Comparison of ENCODE assay signal across 9 cellular contexts in the genomic region with DNA sequence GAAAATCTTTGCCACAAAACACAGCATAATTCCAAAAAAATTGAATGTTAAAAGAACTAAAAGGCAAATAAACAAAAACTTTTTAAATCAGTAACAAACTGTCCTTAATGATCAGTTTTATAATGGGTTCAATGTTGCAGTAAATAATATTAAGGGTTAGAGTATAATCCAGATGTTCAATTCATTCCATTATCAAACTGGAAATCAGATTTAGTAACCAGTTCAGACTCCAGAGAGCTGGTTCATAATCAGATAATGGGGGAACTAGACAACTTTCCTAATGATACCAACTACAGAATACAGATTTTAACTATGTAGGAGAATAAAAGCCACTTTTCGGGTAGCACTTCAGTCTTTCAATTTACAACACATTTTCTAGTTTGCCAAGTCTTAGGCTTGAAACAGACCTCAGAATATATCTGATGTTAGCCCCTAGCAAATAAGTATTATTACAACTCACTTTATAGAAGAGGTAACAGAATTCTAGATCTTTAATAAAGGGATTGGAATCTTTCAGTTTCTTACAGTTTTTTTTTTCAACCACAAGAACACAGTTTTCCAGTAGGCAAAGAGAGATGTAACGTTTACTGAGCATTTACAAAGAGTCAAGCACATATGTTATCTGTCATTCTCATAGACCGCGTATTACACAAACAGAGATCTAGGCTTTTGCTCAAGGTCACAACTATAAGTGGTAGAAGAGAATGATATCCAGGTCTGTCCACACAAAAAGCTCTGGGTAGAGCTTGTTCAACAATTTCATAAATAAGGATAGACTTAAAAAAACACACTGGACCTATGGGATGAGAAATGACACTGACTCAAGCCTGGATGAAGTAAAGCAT. TPM values are rescaled to one million over a fixed set of nuclear protein-coding genes. Genes with fewer than 3 reads are reported as not detected.
DNase-seq lines count a peak whose midpoint lies in the region; ATAC-seq and TF ChIP-seq lines count a peak whose summit lies in the region.
"Had no signal": no experiment of that assay in that cellular context is flagged by ENCODE, and none has a peak within 500 bp of the region (broad histone marks: within the 10 kb centered on the region; RNA-seq: fewer than 3 reads in every experiment).

No MANE protein-coding gene starts in this region.

- no peaks in the 10 kb centered on the region for H3K9me3 Mint-ChIP-seq in activated CD4-positive, alpha-beta T cell treated with anti-CD3 and anti-CD28 coated beads for 36 hours (ENCODE audit: low read depth)
- no peaks in the 10 kb centered on the region for H3K9me3 Mint-ChIP-seq in endodermal cell

- intact Hi-C loops in activated CD4-positive, alpha-beta T cell treated with anti-CD3 and anti-CD28 coated beads for 36 hours (cut with DNase I, micrococcal nuclease) = loop anchor here (5.0 to 10.0 kb wide), 7 partner anchors 132 to 1100 kb away; partner anchors contain the start of genes POGK (in 1 of the 2), RCSD1 (in 1 of the 2) and TIPRL (in 1 of the 2)

- H3K9ac ChIP-seq in endodermal cell (ENCODE audit: extremely low read depth, low read length, poor library complexity, severe bottlenecking) = peak overlapping the region; percentile 93
- no peak overlapping the region for H3K9ac ChIP-seq in neuronal stem cell (ENCODE audit: low read depth, low read length, poor library complexity)

- no peak overlapping the region for H3K18ac ChIP-seq in neuronal stem cell (ENCODE audit: low read length)

- no peak for TF ChIP-seq POLR2A in Peyer's patch (IDR thresholded peaks at IDR 0.05)

- H4K8ac ChIP-seq in neuronal stem cell (ENCODE audit: low read depth, low read length) = no peak overlapping the region

- H3K4me1 ChIP-seq in Peyer's patch (peaks cover 0 to 26% (median 0%) of the 10 kb centered on the region in 4 donors), endodermal cell (ENCODE audit: control insufficient read depth, insufficient read depth, low read length) (no peaks in the 10 kb centered on the region), neuronal stem cell (ENCODE audit: control insufficient read depth in 2 of 2, insufficient read depth in 1 of 2, low read depth in 1 of 2, low read length in 2 of 2) (peaks cover 0 to 8% of the 10 kb centered on the region in 2 donors)

- H2BK15ac ChIP-seq in neuronal stem cell (ENCODE audit: low read length) = no peak overlapping the region

- H3K36me3 ChIP-seq in Peyer's patch (no peaks in the 10 kb centered on the region), endodermal cell (ENCODE audit: control insufficient read depth, insufficient read depth, low read length) (no peaks in the 10 kb centered on the region), neuronal stem cell (replicated peaks in 1 of 2; ENCODE audit: control insufficient read depth in 2 of 2, insufficient read depth in 2 of 2, low read length in 2 of 2) (no peaks in the 10 kb centered on the region)

- peak overlapping the region; percentile 89 to 98 (median 96) for H3K27ac ChIP-seq in Peyer's patch
- no peak overlapping the region for H3K27ac ChIP-seq in endodermal cell (ENCODE audit: low read depth, low read length)
- no peak overlapping the region for H3K27ac ChIP-seq in neuronal stem cell (replicated peaks; ENCODE audit: low read length)

- no peak for TF ChIP-seq CTCF in Peyer's patch (IDR thresholded peaks at IDR 0.05)
- TF ChIP-seq CTCF in endodermal cell (conservative IDR thresholded peaks at IDR 0.05) = no peak

- no peak for ATAC-seq in activated CD4-positive, alpha-beta T cell treated with anti-CD3 and anti-CD28 coated beads for 36 hours
- ATAC-seq in HG03095 (IDR thresholded peaks at IDR 0.05; ENCODE audit: unreplicated experiment) = no peak
- no peak for ATAC-seq in HG03196 (IDR thresholded peaks at IDR 0.05; ENCODE audit: unreplicated experiment)
- no peak for ATAC-seq in HG03354 (IDR thresholded peaks at IDR 0.05; ENCODE audit: poor library complexity, severe bottlenecking, unreplicated experiment)

- no peaks in the 10 kb centered on the region for H3K27me3 ChIP-seq in Peyer's patch
- no peaks in the 10 kb centered on the region for H3K27me3 ChIP-seq in endodermal cell (ENCODE audit: control insufficient read depth, insufficient read depth, low read length, poor library complexity, severe bottlenecking)
- H3K27me3 ChIP-seq in neuronal stem cell (ENCODE audit: control insufficient read depth in 3 of 3, insufficient read depth in 3 of 3, low read depth in 1 of 3, low read length in 3 of 3) = no peaks in the 10 kb centered on the region

- peaks cover 36% of the 10 kb centered on the region for H3K4me1 Mint-ChIP-seq in activated CD4-positive, alpha-beta T cell treated with anti-CD3 and anti-CD28 coated beads for 36 hours
- peaks cover 28% of the 10 kb centered on the region for H3K4me1 Mint-ChIP-seq in endodermal cell

- H3K27me3 Mint-ChIP-seq in activated CD4-positive, alpha-beta T cell treated with anti-CD3 and anti-CD28 coated beads for 36 hours = no peaks in the 10 kb centered on the region
- no peaks in the 10 kb centered on the region for H3K27me3 Mint-ChIP-seq in endodermal cell (ENCODE audit: insufficient read depth)

- 75 to 79% methylated on average over 3 to 4 of the region's 4 CpGs for WGBS in endodermal cell (ENCODE audit: insufficient coverage in 1 of 2, insufficient read length in 1 of 2), 2 experiments
- no CpG with 5 or more reads among the region's 4 CpGs for WGBS in neuronal stem cell (ENCODE audit: extremely low coverage in 2 of 2, insufficient read length in 2 of 2, insufficient replicate concordance in 1 of 2), 2 donors

- H3K4me3 Mint-ChIP-seq in activated CD4-positive, alpha-beta T cell treated with anti-CD3 and anti-CD28 coated beads for 36 hours = peak overlapping the region; percentile 89
- peak overlapping the region; percentile 96 for H3K4me3 Mint-ChIP-seq in endodermal cell

- no peak overlapping the region for H2BK120ac ChIP-seq in neuronal stem cell (ENCODE audit: low read depth, low read length)

- H4K91ac ChIP-seq in neuronal stem cell (ENCODE audit: low read depth, low read length, poor library complexity) = no peak overlapping the region

- H2BK12ac ChIP-seq in neuronal stem cell (ENCODE audit: low read length) = no peak overlapping the region

- CTCF ChIA-PET in activated CD4-positive, alpha-beta T cell treated with anti-CD3 and anti-CD28 coated beads for 36 hours (lab: Charles Lee) = interaction anchor here (1.8 to 3.0 kb wide), 2 partner anchors 148 to 219 kb away, joined by 5 to 9 read pairs; no protein-coding TSS in a partner anchor

- peak overlapping the region; percentile 64 to 86 (median 84) for H3K4me3 ChIP-seq in Peyer's patch
- H3K4me3 ChIP-seq in endodermal cell (ENCODE audit: low read length) = peak overlapping the region; percentile 94
- peak overlapping the region; percentile 79 to 89 for H3K4me3 ChIP-seq in neuronal stem cell (ENCODE audit: low read length in 2 of 2)

- H3K79me1 ChIP-seq in neuronal stem cell (ENCODE audit: low read depth, low read length) = no peaks in the 10 kb centered on the region

- POLR2A ChIA-PET in activated CD4-positive, alpha-beta T cell treated with anti-CD3 and anti-CD28 coated beads for 36 hours (lab: Charles Lee) = interaction anchor here (0.6 kb wide), 1 partner anchor 386 kb away, joined by 14 read pairs; no protein-coding TSS in a partner anchor

- no peaks in the 10 kb centered on the region for H3K9me3 ChIP-seq in Peyer's patch
- no peaks in the 10 kb centered on the region for H3K9me3 ChIP-seq in endodermal cell (ENCODE audit: control insufficient read depth, low read length)
- H3K9me3 ChIP-seq in neuronal stem cell (replicated peaks in 1 of 2; ENCODE audit: control insufficient read depth in 2 of 2, insufficient read depth in 1 of 2, low read depth in 1 of 2, low read length in 2 of 2) = no peaks in the 10 kb centered on the region

- peak overlapping the region; percentile 94 for H2AFZ ChIP-seq in neuronal stem cell (ENCODE audit: low read length)

- H3K4ac ChIP-seq in neuronal stem cell (ENCODE audit: low read length) = no peak overlapping the region

- peak overlapping the region; percentile 97 for H3K27ac Mint-ChIP-seq in activated CD4-positive, alpha-beta T cell treated with anti-CD3 and anti-CD28 coated beads for 36 hours
- H3K27ac Mint-ChIP-seq in endodermal cell = peak overlapping the region; percentile 92

- no peak overlapping the region for H2BK5ac ChIP-seq in neuronal stem cell (ENCODE audit: low read length)

- no peak overlapping the region for H3K23ac ChIP-seq in neuronal stem cell (ENCODE audit: low read depth, low read length, poor library complexity)

- no peaks in the 10 kb centered on the region for H3K36me3 Mint-ChIP-seq in activated CD4-positive, alpha-beta T cell treated with anti-CD3 and anti-CD28 coated beads for 36 hours (ENCODE audit: low read depth)
- H3K36me3 Mint-ChIP-seq in endodermal cell (ENCODE audit: low read depth) = no peaks in the 10 kb centered on the region

- peak overlapping the region; percentile 72 for H3K4me2 ChIP-seq in neuronal stem cell (ENCODE audit: insufficient read depth, low read length, poor library complexity, severe bottlenecking)

- DNase-seq in activated CD4-positive, alpha-beta T cell treated with anti-CD3 and anti-CD28 coated beads for 36 hours = no peak
- no peak for DNase-seq in activated CD4-positive, alpha-beta T cell treated with anti-CD3 and anti-CD28 coated beads, Interleukin-2, amount 50 U/mL, for 48 hours
- DNase-seq in Peyer's patch = no peak
- DNase-seq in endodermal cell = no peak
- peak; percentile 4 for DNase-seq in neuronal stem cell (ENCODE audit: low spot score)

- no peak overlapping the region for H3K14ac ChIP-seq in neuronal stem cell (ENCODE audit: low read length)

- H2AK5ac ChIP-seq in neuronal stem cell (ENCODE audit: low read depth, low read length) = no peak overlapping the region

RNA-seq across cellular contexts. Expression of gene DCAF6, which starts 1.9 kb away (rescaled TPM):
- 10 to 100 TPM; 25.6 to 28.8 TPM for total RNA-seq in activated CD4-positive, alpha-beta T cell treated with anti-CD3 and anti-CD28 coated beads for 36 hours
- total RNA-seq in Peyer's patch (100 to 1,000 TPM; 106 to 139 (median 114) TPM), endodermal cell (10 to 100 TPM; 21.4 to 32.3 TPM)
- polyA plus RNA-seq in endodermal cell (2013, experiment 1 of 2) = 14.5 TPM
- polyA plus RNA-seq in endodermal cell (2013, experiment 2 of 2) = 15.9 TPM
- polyA plus RNA-seq in neuronal stem cell (2013, experiment 1 of 2) = 7.9 TPM
- polyA plus RNA-seq in neuronal stem cell (2013, experiment 2 of 2) = 8.3 TPM

RNA-seq across cellular contexts. Expression of gene MPC2, which starts 2.2 kb away (rescaled TPM):
- total RNA-seq in activated CD4-positive, alpha-beta T cell treated with anti-CD3 and anti-CD28 coated beads for 36 hours = 10 to 100 TPM; 42.5 to 60.4 TPM
- total RNA-seq in Peyer's patch (10 to 100 TPM; 31.6 to 93.9 (median 61.6) TPM), endodermal cell (10 to 100 TPM; 30.7 to 42.5 TPM)
- 34.8 TPM for polyA plus RNA-seq in endodermal cell (2013, experiment 1 of 2)
- 38.0 TPM for polyA plus RNA-seq in endodermal cell (2013, experiment 2 of 2)
- polyA plus RNA-seq in neuronal stem cell (2013, experiment 1 of 2) = 55.2 TPM
- 55.7 TPM for polyA plus RNA-seq in neuronal stem cell (2013, experiment 2 of 2)

RNA-seq across cellular contexts. Expression of gene ADCY10, which starts 20.7 kb away (rescaled TPM):
- under 1 TPM; 0.11 to 0.30 TPM for total RNA-seq in activated CD4-positive, alpha-beta T cell treated with anti-CD3 and anti-CD28 coated beads for 36 hours
- total RNA-seq in Peyer's patch (1 to 10 TPM in 3 of 4 donors, not detected in 1; 1.2 to 4.9 (median 2.4) TPM), endodermal cell (under 1 TPM in 1 of 2 donors, not detected in 1; 0.13 TPM)
- 0.04 TPM for polyA plus RNA-seq in endodermal cell (2013, experiment 1 of 2)
- polyA plus RNA-seq in endodermal cell (2013, experiment 2 of 2) = not detected
- polyA plus RNA-seq in neuronal stem cell (2013, experiment 1 of 2) = 0.04 TPM
- polyA plus RNA-seq in neuronal stem cell (2013, experiment 2 of 2) = 0.08 TPM
- total RNA-seq: myocyte had no signal

Comparison
In these comparisons a context has a peak if more than half of its experiments do, and no peak if none do; other contexts are left out.
1. H3K27ac ChIP-seq: peak in Peyer's patch (4 of 4); none in endodermal cell (single experiment) and neuronal stem cell (single experiment).
2. Peak in every context shown above with its lines, with median percentiles within 50 percentile points of each other: H3K4me3 ChIP-seq.